Comparison of ENCODE assay signal across 1 cellular context in the genomic region with DNA sequence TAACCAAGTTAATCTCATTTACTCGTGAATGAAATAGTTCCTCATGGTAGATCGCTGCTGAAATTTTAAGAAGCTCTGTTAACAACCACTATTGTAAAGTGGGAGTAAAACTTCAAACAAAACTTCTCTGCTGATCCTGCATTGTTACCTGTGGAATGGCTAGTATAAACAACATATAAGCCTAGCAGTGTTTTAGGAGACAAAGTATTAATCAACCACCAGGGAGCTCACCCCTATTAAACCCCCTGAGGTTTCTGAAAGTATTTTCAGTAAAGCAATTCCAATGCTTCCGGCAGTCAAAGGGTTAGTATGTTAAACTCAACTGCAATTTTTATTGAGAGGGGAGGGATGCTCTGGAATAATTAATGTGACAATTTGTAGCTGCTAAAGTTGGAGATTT.
TF ChIP-seq lines count a peak whose summit lies in the region.

No MANE protein-coding gene starts in this region.

TF ChIP-seq in H1, 55 proteins besides CTCF, POLR2A, EP300 and RAD21:
- TF ChIP-seq TBP (IDR thresholded peaks at IDR 0.05; ENCODE audit: low read depth, low read length) (0 out of 2 replicates have a peak, but pooled peaks have one; percentile 18), ZNF274 (IDR thresholded peaks at IDR 0.05; ENCODE audit: borderline replicate concordance, extremely low read depth, low read length) (no peak), CHD7 (IDR thresholded peaks at IDR 0.05; ENCODE audit: insufficient replicate concordance, low read length) (no peak), TAF7 (optimal IDR thresholded peaks at IDR 0.05; ENCODE audit: borderline replicate concordance, low read depth, low read length) (peak; percentile 32)
